In the genomic region with DNA sequence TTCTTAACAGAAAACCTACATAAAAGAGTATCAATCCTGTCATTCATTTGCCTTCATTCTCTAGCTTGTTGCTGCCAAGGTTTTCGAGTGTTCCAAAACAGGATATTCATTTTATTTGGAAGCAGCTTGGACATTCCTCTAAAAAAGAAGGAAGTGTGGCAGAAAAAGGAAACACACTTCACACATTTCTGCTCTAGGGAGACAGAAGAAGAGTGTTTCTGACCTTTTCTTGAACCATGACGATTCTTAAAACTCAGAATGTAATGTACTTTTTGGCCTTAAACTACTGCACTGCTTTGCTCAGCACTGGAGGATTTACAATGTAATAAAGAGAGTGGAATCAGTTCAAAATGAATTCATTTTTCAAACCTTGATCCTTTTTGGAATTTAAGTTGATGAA, we compare ENCODE assay signal across 16 cellular contexts.
DNase-seq lines count a peak whose midpoint lies in the region; ATAC-seq and TF ChIP-seq lines count a peak whose summit lies in the region.
"Had no signal": no experiment of that assay in that cellular context is flagged by ENCODE, and none has a peak within 500 bp of the region (broad histone marks: within the 10 kb centered on the region; RNA-seq: fewer than 3 reads in every experiment).

No MANE protein-coding gene starts in this region.

- H3K4me2 ChIP-seq in neural progenitor cell: no peak overlapping the region

- CTCF ChIA-PET in Panc1 (lab: Charles Lee): no interaction called here

- H4K20me1 ChIP-seq in neural progenitor cell (ENCODE audit: low read depth): peaks cover 26% of the 10 kb centered on the region

- peaks cover 51% of the 10 kb centered on the region for H3K4me1 Mint-ChIP-seq in neural progenitor cell

- H2AFZ ChIP-seq in neural progenitor cell (replicated peaks): no peak overlapping the region

- TF ChIP-seq POLR2A in erythroblast (IDR thresholded peaks at IDR 0.05; ENCODE audit: low read length): no peak

- no peaks in the 10 kb centered on the region for H3K27me3 ChIP-seq in Panc1 (ENCODE audit: control insufficient read depth, insufficient read depth, low read length)
- no peaks in the 10 kb centered on the region for H3K27me3 ChIP-seq in neural progenitor cell
- H3K27me3 ChIP-seq: heart left ventricle, left lung, neutrophil had no signal

- TF ChIP-seq CTCF in Panc1 (IDR thresholded peaks at IDR 0.05): no peak
- no peak for TF ChIP-seq CTCF in neural progenitor cell (IDR thresholded peaks at IDR 0.05)

- no peak overlapping the region for H3K4me3 Mint-ChIP-seq in neural progenitor cell

- H3K9me3 ChIP-seq in Panc1 (ENCODE audit: control insufficient read depth, insufficient read depth, low read depth, low read length): no peaks in the 10 kb centered on the region
- H3K9me3 ChIP-seq in neural progenitor cell (ENCODE audit: low read depth): no peaks in the 10 kb centered on the region
- H3K9me3 ChIP-seq: heart left ventricle, left lung, neutrophil had no signal

- intact Hi-C loops in Panc1 (cut with micrococcal nuclease; ENCODE audit: unreplicated experiment): no loop called here

- in situ Hi-C loops in Panc1 (cut with HindIII; ENCODE audit: low pct_unique_long_range_greater_than_20kb, low sequenced_read_pairs): no loop called here

- DNase-seq in COLO829 (ENCODE audit: low spot score) (peak; percentile 28), Panc1 (ENCODE audit: low read depth, low spot score) (no peak), fibroblast of peridontal ligament (ENCODE audit: extremely low read depth) (peak; percentile 49), neural progenitor cell (ENCODE audit: low spot score) (no peak), hepatic stellate cell (ENCODE audit: low spot score) (no peak), erythroblast (lab: John Stamatoyannopoulos, UW) (no peak)
- DNase-seq: activated CD4-positive, alpha-beta T cell treated with anti-CD3 and anti-CD28 coated beads for 48 hours; activated T-cell treated with anti-CD3 and anti-CD28 coated beads, Interleukin-2, amount 50 U/mL, for 48 hours; amniotic stem cell; left lung; NCI-H748 treated with DMSO at 0.1 percent for 48 hours; T-helper 9 cell had no signal

- peaks cover 10% of the 10 kb centered on the region for H3K36me3 Mint-ChIP-seq in neural progenitor cell

- no peak for ATAC-seq in Panc1
- no peak for ATAC-seq in HG03571 (IDR thresholded peaks at IDR 0.05; ENCODE audit: unreplicated experiment)
- no peak for ATAC-seq in GM21447 (IDR thresholded peaks at IDR 0.05; ENCODE audit: unreplicated experiment)
- ATAC-seq: left lung had no signal

- H3K36me3 ChIP-seq in Panc1 (ENCODE audit: control insufficient read depth, insufficient read depth, low read length) (no peaks in the 10 kb centered on the region; the same call in 1 of the 2 replicates), neural progenitor cell (peaks cover 6% of the 10 kb centered on the region)
- H3K36me3 ChIP-seq: heart left ventricle, left lung, neutrophil had no signal

- no peak overlapping the region for H3K9ac ChIP-seq in neural progenitor cell

- peak overlapping the region; percentile 68; the same call in 1 of the 2 replicates for H3K27ac ChIP-seq in Panc1 (ENCODE audit: low read length)
- peak overlapping the region; percentile 72 for H3K27ac ChIP-seq in neural progenitor cell
- H3K27ac ChIP-seq: left lung, neutrophil had no signal

- H3F3A ChIP-seq in neural progenitor cell (ENCODE audit: low read depth): peaks cover 46% of the 10 kb centered on the region

- no TSS peak for BruUV-seq in Panc1 (replicated peaks; lab: Mats Ljungman, UMichigan)

- H3K27ac Mint-ChIP-seq in neural progenitor cell: no peak overlapping the region

- no peaks in the 10 kb centered on the region for H3K9me3 Mint-ChIP-seq in neural progenitor cell

- H3K4me3 ChIP-seq in Panc1 (ENCODE audit: low read depth in 2 of 2, low read length in 2 of 2) (no peak overlapping the region), neural progenitor cell (no peak overlapping the region)
- H3K4me3 ChIP-seq: heart left ventricle, left lung had no signal

- H3K79me2 ChIP-seq in neural progenitor cell (ENCODE audit: low read depth): peaks cover 49% of the 10 kb centered on the region

- POLR2A ChIA-PET in Panc1 (lab: Charles Lee): no interaction called here

- peaks cover 3% of the 10 kb centered on the region for H3K27me3 Mint-ChIP-seq in neural progenitor cell (ENCODE audit: insufficient read depth, low read depth)

- H3K4me1 ChIP-seq in Panc1 (ENCODE audit: control insufficient read depth, insufficient read depth, low read length) (peaks cover 13% of the 10 kb centered on the region), neural progenitor cell (peaks cover 80% of the 10 kb centered on the region)
- H3K4me1 ChIP-seq: left lung had no signal

Comparison
In these comparisons a context has a peak if more than half of its experiments do, and no peak if none do; other contexts are left out.
1. DNase-seq: peak in COLO829 (single experiment) and fibroblast of peridontal ligament (single experiment); none in Panc1 (single experiment), neural progenitor cell (single experiment), hepatic stellate cell (single experiment) and erythroblast (0 of 2).